In genomic region chr3:122572940-122573412, GRCh38 we compare ENCODE assay signal across 1 cellular context.
A peak's percentile ranks its signal among the peaks of the same experiment; 100 is the strongest.
TF ChIP-seq lines count a peak whose summit lies in the region.

No MANE protein-coding gene starts in this region.

TF ChIP-seq in HepG2, 621 proteins besides CTCF, POLR2A, EP300 and RAD21 (continues in another document):
- TF ChIP-seq ZFY (CRISPR knock-in tag; IDR thresholded peaks at IDR 0.05) (0 out of 2 replicates have a peak, but pooled peaks have one; percentile 19), AGO2 (optimal IDR thresholded peaks at IDR 0.05; ENCODE audit: low read depth, low read length) (no peak), ZIK1 (CRISPR knock-in tag; IDR thresholded peaks at IDR 0.05; ENCODE audit: borderline replicate concordance, low read depth) (no peak), ZNF607 (CRISPR knock-in tag; IDR thresholded peaks at IDR 0.05; ENCODE audit: borderline replicate concordance) (no peak), RELA (CRISPR knock-in tag; IDR thresholded peaks at IDR 0.05) (no peak), PRDM10 (CRISPR knock-in tag; IDR thresholded peaks at IDR 0.05; ENCODE audit: low read depth) (no peak), MBNL3 (CRISPR knock-in tag; conservative IDR thresholded peaks at IDR 0.05) (no peak), SMARCC2 (IDR thresholded peaks at IDR 0.05) (no peak), ATF7 (IDR thresholded peaks at IDR 0.05) (no peak), ATF7 (CRISPR knock-in tag; IDR thresholded peaks at IDR 0.05) (no peak), ISX (CRISPR knock-in tag; conservative IDR thresholded peaks at IDR 0.05) (no peak), ZKSCAN1 (IDR thresholded peaks at IDR 0.05; ENCODE audit: low read length) (no peak), ZNF687 (CRISPR knock-in tag; IDR thresholded peaks at IDR 0.05) (no peak), ZSCAN21 (CRISPR knock-in tag; IDR thresholded peaks at IDR 0.05; ENCODE audit: borderline replicate concordance) (no peak), FOXK2 (IDR thresholded peaks at IDR 0.05) (no peak), ZNF225 (CRISPR knock-in tag; IDR thresholded peaks at IDR 0.05) (no peak), NR3C1 (CRISPR knock-in tag; IDR thresholded peaks at IDR 0.05) (no peak), ZNF7 (CRISPR knock-in tag; IDR thresholded peaks at IDR 0.05) (no peak), ZNF850 (CRISPR knock-in tag; conservative IDR thresholded peaks at IDR 0.05) (no peak), THAP9 (CRISPR knock-in tag; IDR thresholded peaks at IDR 0.05; ENCODE audit: borderline replicate concordance) (no peak), PITX1 (CRISPR knock-in tag; IDR thresholded peaks at IDR 0.05) (no peak), ZNF598 (CRISPR knock-in tag; IDR thresholded peaks at IDR 0.05; ENCODE audit: borderline replicate concordance) (no peak), NR2F1 (CRISPR knock-in tag; IDR thresholded peaks at IDR 0.05) (peak; percentile 86 to 93), RFXANK (CRISPR knock-in tag; IDR thresholded peaks at IDR 0.05) (no peak), ZNF282 (IDR thresholded peaks at IDR 0.05; ENCODE audit: partially characterized antibody) (no peak), CBFB (CRISPR knock-in tag; IDR thresholded peaks at IDR 0.05) (no peak), BHLHE40 (IDR thresholded peaks at IDR 0.05; ENCODE audit: low read length) (no peak), ATF3 (CRISPR knock-in tag; IDR thresholded peaks at IDR 0.05) (no peak), KAT8 (CRISPR knock-in tag; IDR thresholded peaks at IDR 0.05) (peak; percentile 50; the same call in 1 of the 2 replicates), ZMYM2 (CRISPR knock-in tag; IDR thresholded peaks at IDR 0.05) (no peak), CHCHD3 (CRISPR knock-in tag; IDR thresholded peaks at IDR 0.05) (no peak), ZSCAN25 (CRISPR knock-in tag; IDR thresholded peaks at IDR 0.05) (no peak), SP140L (CRISPR knock-in tag; IDR thresholded peaks at IDR 0.05; ENCODE audit: borderline replicate concordance) (no peak), AHDC1 (CRISPR knock-in tag; IDR thresholded peaks at IDR 0.05; ENCODE audit: borderline replicate concordance) (peak; percentile 34; the same call in 1 of the 2 replicates), ZFP1 (CRISPR knock-in tag; IDR thresholded peaks at IDR 0.05) (no peak), TEAD3 (CRISPR knock-in tag; optimal IDR thresholded peaks at IDR 0.05; ENCODE audit: borderline replicate concordance) (peak; percentile 58), TBP (CRISPR knock-in tag; IDR thresholded peaks at IDR 0.05) (no peak), ASH2L (IDR thresholded peaks at IDR 0.05; ENCODE audit: insufficient read length, low read depth, low read length) (no peak), CENPX (CRISPR knock-in tag; IDR thresholded peaks at IDR 0.05) (no peak), ZNF577 (CRISPR knock-in tag; IDR thresholded peaks at IDR 0.05; ENCODE audit: borderline replicate concordance, low read depth) (no peak), HINFP (CRISPR knock-in tag; IDR thresholded peaks at IDR 0.05; ENCODE audit: low read depth) (no peak), ZNF512B (CRISPR knock-in tag; IDR thresholded peaks at IDR 0.05; ENCODE audit: borderline replicate concordance) (no peak), EED (CRISPR knock-in tag; IDR thresholded peaks at IDR 0.05) (no peak), SRSF4 (IDR thresholded peaks at IDR 0.05; ENCODE audit: low read depth, low read length, poor library complexity, severe bottlenecking) (no peak), KDM4B (CRISPR knock-in tag; IDR thresholded peaks at IDR 0.05) (no peak), ZNF670 (CRISPR knock-in tag; IDR thresholded peaks at IDR 0.05; ENCODE audit: borderline replicate concordance) (no peak)
